10 cellular contexts compared by ENCODE assay signal in genomic region chr16:2035431-2036199, GRCh38. TPM values are rescaled to one million over a fixed set of nuclear protein-coding genes. Genes with fewer than 3 reads are reported as not detected.
DNase-seq lines count a peak whose midpoint lies in the region; ATAC-seq and TF ChIP-seq lines count a peak whose summit lies in the region.
"Had no signal": no experiment of that assay in that cellular context is flagged by ENCODE, and none has a peak within 500 bp of the region (broad histone marks: within the 10 kb centered on the region; RNA-seq: fewer than 3 reads in every experiment).

No MANE protein-coding gene starts in this region.

- H3K18ac ChIP-seq in mesenchymal stem cell (ENCODE audit: low read depth in 1 of 2, low read length in 2 of 2), result peak overlapping the region; percentile 75 to 96

- peak overlapping the region; percentile 35; the same call in 1 of the 2 replicates for H3K27ac ChIP-seq in HUES64 (ENCODE audit: low read depth, low read length)
- peak overlapping the region; percentile 92 to 93 for H3K27ac ChIP-seq in breast epithelium
- H3K27ac ChIP-seq in mesenchymal stem cell (ENCODE audit: low read length, poor library complexity, severe bottlenecking), result peak overlapping the region; percentile 97
- H3K27ac ChIP-seq: HL-60 had no signal

- H2AK5ac ChIP-seq in mesenchymal stem cell (ENCODE audit: low read length, severe bottlenecking), result peak overlapping the region; percentile 59

- peak overlapping the region in 1 of 2 experiments; percentile 69 for H3K14ac ChIP-seq in mesenchymal stem cell (ENCODE audit: low read length in 2 of 2)

- H4K8ac ChIP-seq in mesenchymal stem cell (ENCODE audit: low read length), result peak overlapping the region; percentile 95

- peak overlapping the region in 1 of 2 experiments; percentile 85 for H3K23ac ChIP-seq in mesenchymal stem cell (ENCODE audit: low read length in 2 of 2)

- 0 out of 2 replicates have a peak overlapping the region, but pooled peaks have one; percentile 20 for H3K9ac ChIP-seq in HUES64 (ENCODE audit: low read depth, low read length)
- peak overlapping the region; percentile 77 for H3K9ac ChIP-seq in mesenchymal stem cell (ENCODE audit: low read length)

- H2BK120ac ChIP-seq in mesenchymal stem cell (ENCODE audit: low read depth, low read length), result peak overlapping the region; percentile 99

- peaks cover 6% of the 10 kb centered on the region; the same call in 1 of the 2 replicates for H3K4me1 ChIP-seq in HUES64 (ENCODE audit: insufficient read depth, low read length)
- H3K4me1 ChIP-seq in breast epithelium, result peaks cover 35 to 44% of the 10 kb centered on the region in 2 donors
- H3K4me1 ChIP-seq in mesenchymal stem cell (ENCODE audit: control insufficient read depth, insufficient read depth, low read depth, low read length), result peaks cover 88% of the 10 kb centered on the region

- TF ChIP-seq POLR2A in breast epithelium (IDR thresholded peaks at IDR 0.05), result no peak

- H3K9me3 ChIP-seq in HUES64 (ENCODE audit: insufficient read depth, low read depth, low read length), result no peaks in the 10 kb centered on the region
- H3K9me3 ChIP-seq in breast epithelium, result no peaks in the 10 kb centered on the region
- H3K9me3 ChIP-seq in mesenchymal stem cell (ENCODE audit: control insufficient read depth, low read length), result no peaks in the 10 kb centered on the region

- no peak for ATAC-seq in HG02981 (IDR thresholded peaks at IDR 0.05; ENCODE audit: unreplicated experiment)
- ATAC-seq in GM19452 (IDR thresholded peaks at IDR 0.05; ENCODE audit: unreplicated experiment), result no peak

- peak overlapping the region; percentile 97 for H2BK15ac ChIP-seq in mesenchymal stem cell (ENCODE audit: low read depth, poor library complexity, severe bottlenecking)

- H3K4ac ChIP-seq in mesenchymal stem cell (ENCODE audit: low read depth in 1 of 2, low read length in 2 of 2), result peak overlapping the region; percentile 95 to 100

- peak overlapping the region; percentile 99 for H4K91ac ChIP-seq in mesenchymal stem cell (ENCODE audit: low read length)

- H3K36me3 ChIP-seq in HUES64 (ENCODE audit: insufficient read depth, low read length) (no peaks in the 10 kb centered on the region), breast epithelium (no peaks in the 10 kb centered on the region), mesenchymal stem cell (ENCODE audit: control insufficient read depth in 1 of 2, insufficient read depth in 2 of 2, low read depth in 1 of 2, low read length in 2 of 2) (peaks cover 0 to 61% of the 10 kb centered on the region in 2 experiments)

- intact Hi-C loops in breast epithelium (cut with DNase I; ENCODE audit: low total_unique reads), result no loop called here

- H2AFZ ChIP-seq in mesenchymal stem cell (ENCODE audit: low read depth, low read length), result peak overlapping the region; percentile 33

- H3K27me3 ChIP-seq in HUES64 (ENCODE audit: insufficient read depth, low read length) (no peaks in the 10 kb centered on the region), breast epithelium (no peaks in the 10 kb centered on the region), mesenchymal stem cell (ENCODE audit: control insufficient read depth in 1 of 2, insufficient read depth in 1 of 2, low read length in 2 of 2) (no peaks in the 10 kb centered on the region)

- 81% methylated on average over 34 of the region's 34 CpGs for WGBS in HUES64
- WGBS in mesenchymal stem cell, result 51% methylated on average over 34 of the region's 34 CpGs

- peak overlapping the region; percentile 49 for H3K4me2 ChIP-seq in mesenchymal stem cell (ENCODE audit: low read length, poor library complexity, severe bottlenecking)

- H2BK12ac ChIP-seq in mesenchymal stem cell (ENCODE audit: low read length in 2 of 2), result peak overlapping the region; percentile 93 to 99

- DNase-seq in A172 (ENCODE audit: low spot score) (peak; percentile 94), breast epithelium (ENCODE audit: low spot score in 2 of 2) (peak in 1 of 2 donors; percentile 65), mesenchymal stem cell (peak; percentile 85), activated gamma-delta T cell treated with Interleukin-2 at 50 U/mL for 16 hours (no peak)
- no peak for DNase-seq in activated naive CD4-positive, alpha-beta T cell treated with anti-CD3 and anti-CD28 coated beads, Interleukin-2, amount 50 U/mL, for 16 hours
- DNase-seq: DND-41 had no signal

- H3K4me3 ChIP-seq in HUES64 (ENCODE audit: low read length), result no peak overlapping the region
- H3K4me3 ChIP-seq in breast epithelium, result peak overlapping the region; percentile 29 to 63 (median 30)
- peak overlapping the region; percentile 7 to 49 for H3K4me3 ChIP-seq in mesenchymal stem cell (ENCODE audit: insufficient read depth in 1 of 2, low read depth in 1 of 2, low read length in 2 of 2)

- peak in 1 of 3 donors; percentile 7 for TF ChIP-seq CTCF in breast epithelium (IDR thresholded peaks at IDR 0.05)

- H2BK5ac ChIP-seq in mesenchymal stem cell (ENCODE audit: low read depth, low read length, poor library complexity, severe bottlenecking), result peak overlapping the region; percentile 97

- H3K79me1 ChIP-seq in mesenchymal stem cell (replicated peaks; ENCODE audit: low read length, poor library complexity, severe bottlenecking), result peaks cover 12% of the 10 kb centered on the region

RNA-seq across cellular contexts. Expression of gene NHERF2, which starts 8.9 kb away (rescaled TPM):
- 124 and 154 TPM in 2 replicates for total RNA-seq in A172 (2014; rRNA removed; shearing (Covaris generic))
- 5.8 TPM for polyA plus RNA-seq in HUES64 (2013, experiment 1 of 2)
- polyA plus RNA-seq in HUES64 (2013, experiment 2 of 2), result 7.9 TPM
- total RNA-seq in breast epithelium, result 10 to 100 TPM; 31.5 to 58.3 (median 38.9) TPM
- polyA plus RNA-seq in mesenchymal stem cell (2013, experiment 1 of 2), result 64.6 TPM
- polyA plus RNA-seq in mesenchymal stem cell (2013, experiment 2 of 2), result 62.5 TPM

RNA-seq across cellular contexts. Expression of gene NTHL1, which starts 12.0 kb away (rescaled TPM):
- total RNA-seq in A172 (2014; rRNA removed; shearing (Covaris generic)), result 67.8 and 77.4 TPM in 2 replicates
- 53.2 TPM for polyA plus RNA-seq in HUES64 (2013, experiment 1 of 2)
- 44.9 TPM for polyA plus RNA-seq in HUES64 (2013, experiment 2 of 2)
- total RNA-seq in breast epithelium, result 10 to 100 TPM; 10.6 to 27.9 (median 16.1) TPM
- 16.3 TPM for polyA plus RNA-seq in mesenchymal stem cell (2013, experiment 1 of 2)
- 16.9 TPM for polyA plus RNA-seq in mesenchymal stem cell (2013, experiment 2 of 2)

RNA-seq across cellular contexts. Expression of gene TSC2, which starts 12.2 kb away (rescaled TPM):
- total RNA-seq in A172 (2014; rRNA removed; shearing (Covaris generic)), result 46.3 and 47.7 TPM in 2 replicates
- 39.7 TPM for polyA plus RNA-seq in HUES64 (2013, experiment 1 of 2)
- 37.3 TPM for polyA plus RNA-seq in HUES64 (2013, experiment 2 of 2)
- 10 to 100 TPM; 41.6 to 52.4 (median 48.9) TPM for total RNA-seq in breast epithelium
- polyA plus RNA-seq in mesenchymal stem cell (2013, experiment 1 of 2), result 55.7 TPM
- polyA plus RNA-seq in mesenchymal stem cell (2013, experiment 2 of 2), result 59.1 TPM

RNA-seq across cellular contexts. Expression of gene NPW, which starts 16.0 kb away (rescaled TPM):
- 0.14 TPM in 1 of 2 replicates, not detected in the other for total RNA-seq in A172 (2014; rRNA removed; shearing (Covaris generic))
- polyA plus RNA-seq in HUES64 (2013, experiment 1 of 2), result 1.8 TPM
- polyA plus RNA-seq in HUES64 (2013, experiment 2 of 2), result 1.4 TPM
- not detected for total RNA-seq in breast epithelium
- 0.59 TPM for polyA plus RNA-seq in mesenchymal stem cell (2013, experiment 1 of 2)
- polyA plus RNA-seq in mesenchymal stem cell (2013, experiment 2 of 2), result 0.71 TPM

RNA-seq across cellular contexts. Expression of gene ZNF598, which starts 26.0 kb away (rescaled TPM):
- 23.5 and 26.9 TPM in 2 replicates for total RNA-seq in A172 (2014; rRNA removed; shearing (Covaris generic))
- 28.1 TPM for polyA plus RNA-seq in HUES64 (2013, experiment 1 of 2)
- 25.1 TPM for polyA plus RNA-seq in HUES64 (2013, experiment 2 of 2)
- total RNA-seq in breast epithelium, result 10 to 100 TPM; 16.0 to 25.2 (median 22.2) TPM
- polyA plus RNA-seq in mesenchymal stem cell (2013, experiment 1 of 2), result 23.8 TPM
- polyA plus RNA-seq in mesenchymal stem cell (2013, experiment 2 of 2), result 21.1 TPM

Comparison
In these comparisons a context has a peak if more than half of its experiments do, and no peak if none do; other contexts are left out.
1. DNase-seq: peak in A172 (single experiment) and mesenchymal stem cell (single experiment); none in activated gamma-delta T cell treated with Interleukin-2 at 50 U/mL for 16 hours (single experiment) and activated naive CD4-positive, alpha-beta T cell treated with anti-CD3 and anti-CD28 coated beads, Interleukin-2, amount 50 U/mL, for 16 hours (single experiment).
2. H3K27ac ChIP-seq: peak in every context shown above with its lines; median percentile 97 in mesenchymal stem cell; 92 in breast epithelium; 35 in HUES64.